Comparison of ENCODE assay signal across 9 cellular contexts in genomic region chr2:73987948-73988700, GRCh38. TPM values are rescaled to one million over a fixed set of nuclear protein-coding genes. Genes with fewer than 3 reads are reported as not detected.
DNase-seq lines count a peak whose midpoint lies in the region; TF ChIP-seq lines count a peak whose summit lies in the region.
"Had no signal": no experiment of that assay in that cellular context is flagged by ENCODE, and none has a peak within 500 bp of the region (broad histone marks: within the 10 kb centered on the region; RNA-seq: fewer than 3 reads in every experiment).

No MANE protein-coding gene starts in this region.

- peaks cover 6% of the 10 kb centered on the region for H3K27me3 Mint-ChIP-seq in activated CD4-positive, alpha-beta T cell treated with anti-CD3 and anti-CD28 coated beads, Interleukin-2, amount 10 ng/mL, durations not matched to agents 7 days and 5 days
- peaks cover 12% of the 10 kb centered on the region for H3K27me3 Mint-ChIP-seq in activated T-helper 1 cell treated with anti-CD3 and anti-CD28 coated beads, Interleukin-12 subunit alpha, Interleukin-12 subunit beta, Interleukin-2, Interleukin-4 antibody, amounts not matched to agents 30 ng/mL and 10 ng/mL and 1 ng/mL, durations not matched to agents 14 hours and 24 hours and 36 hours (ENCODE audit: insufficient read depth)

- POLR2A ChIA-PET in activated CD4-positive, alpha-beta T cell treated with anti-CD3 and anti-CD28 coated beads, Interleukin-2, amount 10 ng/mL, durations not matched to agents 7 days and 5 days (lab: Charles Lee) = interaction anchor here (1.1 kb wide), 1 partner anchor 132 kb away, joined by 4 read pairs; no protein-coding TSS in a partner anchor

- CTCF ChIA-PET in activated CD4-positive, alpha-beta T cell treated with anti-CD3 and anti-CD28 coated beads, Interleukin-2, amount 10 ng/mL, durations not matched to agents 7 days and 5 days (lab: Charles Lee) = interaction anchor here (0.9 to 2.0 kb wide), 7 partner anchors 8 to 85 kb away, joined by 3 to 9 read pairs (median 3); no protein-coding TSS in a partner anchor

- no peaks in the 10 kb centered on the region for H3K27me3 ChIP-seq in kidney epithelial cell (ENCODE audit: control insufficient read depth, insufficient read depth, low read length)
- H3K27me3 ChIP-seq in stomach = no peaks in the 10 kb centered on the region

- H3K27ac ChIP-seq in stomach = peak overlapping the region in 2 of 5 donors; percentile 0 to 93

- H3K9me3 Mint-ChIP-seq in activated CD4-positive, alpha-beta T cell treated with anti-CD3 and anti-CD28 coated beads, Interleukin-2, amount 10 ng/mL, durations not matched to agents 7 days and 5 days = peaks cover 11% of the 10 kb centered on the region
- H3K9me3 Mint-ChIP-seq in activated T-helper 1 cell treated with anti-CD3 and anti-CD28 coated beads, Interleukin-12 subunit alpha, Interleukin-12 subunit beta, Interleukin-2, Interleukin-4 antibody, amounts not matched to agents 30 ng/mL and 10 ng/mL and 1 ng/mL, durations not matched to agents 14 hours and 24 hours and 36 hours = peaks cover 16% of the 10 kb centered on the region

- peak overlapping the region; percentile 8 for H3K4me3 ChIP-seq in kidney epithelial cell (ENCODE audit: low read depth, low read length)
- H3K4me3 ChIP-seq in stomach = peak overlapping the region; percentile 8 to 65 (median 50)

- no peak for DNase-seq in activated CD4-positive, alpha-beta T cell treated with anti-CD3 and anti-CD28 coated beads, Interleukin-2, amount 10 ng/mL, durations not matched to agents 7 days and 5 days
- DNase-seq in activated CD4-positive, alpha-beta T cell treated with anti-CD3 and anti-CD28 coated beads, Interleukin-2, amount 50 U/mL, for 48 hours = no peak
- no peak for DNase-seq in activated T-helper 1 cell treated with anti-CD3 and anti-CD28 coated beads, Interleukin-12 subunit alpha, Interleukin-12 subunit beta, Interleukin-2, Interleukin-4 antibody, amounts not matched to agents 30 ng/mL and 10 ng/mL and 1 ng/mL, durations not matched to agents 14 hours and 24 hours and 36 hours (ENCODE audit: low spot score)
- DNase-seq in kidney epithelial cell (ENCODE audit: low read depth) (no peak), stomach (no peak), AG20443 (ENCODE audit: low spot score) (no peak), DMS114 treated with DMSO at 0.1 percent for 48 hours (lab: John Stamatoyannopoulos, UW; ENCODE audit: unreplicated experiment) (no peak)
- DNase-seq in stimulated activated CD4-positive, alpha-beta T cell treated with anti-CD3 and anti-CD28 coated beads, Interleukin-1b, Interleukin-23, amount 100 ng/mL, for 48 hours = no peak
- DNase-seq: islet precursor cell had no signal

- intact Hi-C loops in activated T-helper 1 cell treated with anti-CD3 and anti-CD28 coated beads, Interleukin-12 subunit alpha, Interleukin-12 subunit beta, Interleukin-2, Interleukin-4 antibody, amounts not matched to agents 30 ng/mL and 10 ng/mL and 1 ng/mL, durations not matched to agents 14 hours and 24 hours and 36 hours (cut with micrococcal nuclease) = loop anchor here (1.0 to 10.0 kb wide), 9 partner anchors 14 to 467 kb away; partner anchors contain the start of genes BOLA3, INO80B, MTHFD2 and WBP1
- intact Hi-C loops in stomach (cut with DNase I; ENCODE audit: low total_unique reads) = no loop called here

- peaks cover 37 to 70% (median 54%) of the 10 kb centered on the region in 4 donors for H3K4me1 ChIP-seq in stomach

- TF ChIP-seq POLR2A in stomach (IDR thresholded peaks at IDR 0.05) = no peak

- H3K4me3 Mint-ChIP-seq in activated CD4-positive, alpha-beta T cell treated with anti-CD3 and anti-CD28 coated beads, Interleukin-2, amount 10 ng/mL, durations not matched to agents 7 days and 5 days = peak overlapping the region; percentile 76
- H3K4me3 Mint-ChIP-seq in activated T-helper 1 cell treated with anti-CD3 and anti-CD28 coated beads, Interleukin-12 subunit alpha, Interleukin-12 subunit beta, Interleukin-2, Interleukin-4 antibody, amounts not matched to agents 30 ng/mL and 10 ng/mL and 1 ng/mL, durations not matched to agents 14 hours and 24 hours and 36 hours = peak overlapping the region; percentile 81

- H3K9me3 ChIP-seq in stomach = no peaks in the 10 kb centered on the region

- H3K36me3 ChIP-seq in kidney epithelial cell (ENCODE audit: control insufficient read depth, insufficient read depth, low read length) (no peaks in the 10 kb centered on the region), stomach (peaks cover 0 to 17% (median 2%) of the 10 kb centered on the region in 4 donors)

- peaks cover 59% of the 10 kb centered on the region for H3K36me3 Mint-ChIP-seq in activated CD4-positive, alpha-beta T cell treated with anti-CD3 and anti-CD28 coated beads, Interleukin-2, amount 10 ng/mL, durations not matched to agents 7 days and 5 days (ENCODE audit: low read depth)
- peaks cover 48% of the 10 kb centered on the region for H3K36me3 Mint-ChIP-seq in activated T-helper 1 cell treated with anti-CD3 and anti-CD28 coated beads, Interleukin-12 subunit alpha, Interleukin-12 subunit beta, Interleukin-2, Interleukin-4 antibody, amounts not matched to agents 30 ng/mL and 10 ng/mL and 1 ng/mL, durations not matched to agents 14 hours and 24 hours and 36 hours (ENCODE audit: low read depth)

- WGBS in stomach, 5 donors = 27 to 58% (median 38%) methylated on average over 10 of the region's 10 CpGs

- TF ChIP-seq EP300 in stomach (IDR thresholded peaks at IDR 0.05) = no peak

- TF ChIP-seq CTCF in kidney epithelial cell (IDR thresholded peaks at IDR 0.05; ENCODE audit: insufficient read depth, low read length, poor library complexity, severe bottlenecking) (no peak), stomach (IDR thresholded peaks at IDR 0.05) (no peak)

- no peak overlapping the region for H3K27ac Mint-ChIP-seq in activated CD4-positive, alpha-beta T cell treated with anti-CD3 and anti-CD28 coated beads, Interleukin-2, amount 10 ng/mL, durations not matched to agents 7 days and 5 days
- H3K27ac Mint-ChIP-seq in activated T-helper 1 cell treated with anti-CD3 and anti-CD28 coated beads, Interleukin-12 subunit alpha, Interleukin-12 subunit beta, Interleukin-2, Interleukin-4 antibody, amounts not matched to agents 30 ng/mL and 10 ng/mL and 1 ng/mL, durations not matched to agents 14 hours and 24 hours and 36 hours = no peak overlapping the region

- peaks cover 66% of the 10 kb centered on the region for H3K4me1 Mint-ChIP-seq in activated CD4-positive, alpha-beta T cell treated with anti-CD3 and anti-CD28 coated beads, Interleukin-2, amount 10 ng/mL, durations not matched to agents 7 days and 5 days
- peaks cover 59% of the 10 kb centered on the region for H3K4me1 Mint-ChIP-seq in activated T-helper 1 cell treated with anti-CD3 and anti-CD28 coated beads, Interleukin-12 subunit alpha, Interleukin-12 subunit beta, Interleukin-2, Interleukin-4 antibody, amounts not matched to agents 30 ng/mL and 10 ng/mL and 1 ng/mL, durations not matched to agents 14 hours and 24 hours and 36 hours (ENCODE audit: low read depth)

RNA-seq across cellular contexts. Expression of gene TET3, which starts 3.4 kb away (rescaled TPM):
- total RNA-seq in activated CD4-positive, alpha-beta T cell treated with anti-CD3 and anti-CD28 coated beads, Interleukin-2, amount 10 ng/mL, durations not matched to agents 7 days and 5 days = 10 to 100 TPM; 17.9 to 18.8 TPM
- 19.2 and 20.5 TPM in 2 replicates for total RNA-seq in activated T-helper 1 cell treated with anti-CD3 and anti-CD28 coated beads, Interleukin-12 subunit alpha, Interleukin-12 subunit beta, Interleukin-2, Interleukin-4 antibody, amounts not matched to agents 30 ng/mL and 10 ng/mL and 1 ng/mL, durations not matched to agents 14 hours and 24 hours and 36 hours
- total RNA-seq in kidney epithelial cell = 11.0 and 13.7 TPM in 2 replicates
- total RNA-seq in stomach = 10 to 100 TPM; 14.7 to 31.5 (median 17.8) TPM
- polyA plus RNA-seq in stomach = 1 to 10 TPM; 1.7 to 2.2 (median 1.8) TPM
